16 cellular contexts compared by ENCODE assay signal in genomic region chr11:65223031-65223430, GRCh38. TPM values are rescaled to one million over a fixed set of nuclear protein-coding genes. Genes with fewer than 3 reads are reported as not detected.
DNase-seq lines count a peak whose midpoint lies in the region; ATAC-seq and TF ChIP-seq lines count a peak whose summit lies in the region.
"Had no signal": no experiment of that assay in that cellular context is flagged by ENCODE, and none has a peak within 500 bp of the region (broad histone marks: within the 10 kb centered on the region; RNA-seq: fewer than 3 reads in every experiment).

No MANE protein-coding gene starts in this region.

- H4K12ac ChIP-seq in trophoblast cell (ENCODE audit: low read depth, low read length): no peak overlapping the region

- H3K9ac ChIP-seq in trophoblast cell (ENCODE audit: low read length): no peak overlapping the region

- H3K27ac Mint-ChIP-seq in nephron progenitor cell: no peak overlapping the region
- H3K27ac Mint-ChIP-seq in activated CD4-positive, alpha-beta memory T cell treated with anti-CD3 and anti-CD28 coated beads, Interleukin-2, amount 10 ng/mL, durations not matched to agents 7 days and 5 days: no peak overlapping the region
- H3K27ac Mint-ChIP-seq: CD4-positive, CD25-positive, alpha-beta regulatory T cell had no signal

- no peak overlapping the region for H3K4ac ChIP-seq in trophoblast cell (ENCODE audit: low read depth, low read length)

- H3K4me3 ChIP-seq in lower lobe of right lung (no peak overlapping the region), trophoblast cell (ENCODE audit: low read depth, low read length) (no peak overlapping the region), heart right ventricle (no peak overlapping the region)
- H3K4me3 ChIP-seq: A549 had no signal

- POLR2A ChIA-PET in activated CD4-positive, alpha-beta memory T cell treated with anti-CD3 and anti-CD28 coated beads, Interleukin-2, amount 10 ng/mL, durations not matched to agents 7 days and 5 days (lab: Charles Lee): no interaction called here

- H3K27me3 ChIP-seq in lower lobe of right lung (ENCODE audit: low read depth): no peaks in the 10 kb centered on the region
- no peaks in the 10 kb centered on the region for H3K27me3 ChIP-seq in trophoblast cell (ENCODE audit: insufficient read depth, low read length)
- H3K27me3 ChIP-seq in heart right ventricle: peaks cover 0 to 5% (median 0%) of the 10 kb centered on the region in 7 donors

- H2BK5ac ChIP-seq in trophoblast cell (ENCODE audit: low read depth, low read length, poor library complexity): no peak overlapping the region

- CTCF ChIA-PET in activated CD4-positive, alpha-beta memory T cell treated with anti-CD3 and anti-CD28 coated beads, Interleukin-2, amount 10 ng/mL, durations not matched to agents 7 days and 5 days (lab: Charles Lee): interaction anchor here (1.2 to 1.7 kb wide), 2 partner anchors 92 to 109 kb away, joined by 3 to 6 read pairs; no protein-coding TSS in a partner anchor

- no CpG with 5 or more reads among the region's 8 CpGs for WGBS in trophoblast cell (ENCODE audit: extremely low coverage, insufficient coverage, insufficient read length)
- WGBS in heart right ventricle, 2 donors: 81 to 86% methylated on average over 8 of the region's 8 CpGs

- H3K9me3 ChIP-seq in lower lobe of right lung (no peaks in the 10 kb centered on the region), trophoblast cell (ENCODE audit: insufficient read depth, low read depth, low read length) (peaks cover 2% of the 10 kb centered on the region), heart right ventricle (no peaks in the 10 kb centered on the region)
- H3K9me3 ChIP-seq: A549 had no signal

- no peak overlapping the region for H3K14ac ChIP-seq in trophoblast cell (ENCODE audit: low read length)

- peaks cover 48% of the 10 kb centered on the region for H3K4me1 Mint-ChIP-seq in nephron progenitor cell
- H3K4me1 Mint-ChIP-seq in activated CD4-positive, alpha-beta memory T cell treated with anti-CD3 and anti-CD28 coated beads, Interleukin-2, amount 10 ng/mL, durations not matched to agents 7 days and 5 days: peaks cover 33% of the 10 kb centered on the region

- H2BK12ac ChIP-seq in trophoblast cell (ENCODE audit: low read length): no peak overlapping the region

- H3K79me2 ChIP-seq in trophoblast cell (ENCODE audit: control insufficient read depth, insufficient read depth, low read length, poor library complexity): peaks cover 2% of the 10 kb centered on the region

- no peaks in the 10 kb centered on the region for H3K36me3 ChIP-seq in lower lobe of right lung
- H3K36me3 ChIP-seq in trophoblast cell (ENCODE audit: control insufficient read depth in 1 of 2, insufficient read depth in 2 of 2, low read length in 2 of 2): peaks cover 0 to 3% of the 10 kb centered on the region in 2 experiments
- H3K36me3 ChIP-seq in heart right ventricle: no peaks in the 10 kb centered on the region

- ATAC-seq in lower lobe of right lung (peak; percentile 28 to 78), Right ventricle myocardium superior (ENCODE audit: poor library complexity) (no peak), heart right ventricle (no peak)
- ATAC-seq: A549 had no signal

- no peak overlapping the region for H4K8ac ChIP-seq in trophoblast cell (ENCODE audit: low read depth, low read length)

- H4K91ac ChIP-seq in trophoblast cell (ENCODE audit: low read depth, low read length): no peak overlapping the region

- H3K27ac ChIP-seq in lower lobe of right lung: no peak overlapping the region
- no peak overlapping the region for H3K27ac ChIP-seq in trophoblast cell (ENCODE audit: low read depth, low read length)
- no peak overlapping the region for H3K27ac ChIP-seq in heart right ventricle
- H3K27ac ChIP-seq: A549 had no signal

- no peak overlapping the region for H2BK120ac ChIP-seq in trophoblast cell (ENCODE audit: insufficient read depth, low read length, poor library complexity)

- H3K79me1 ChIP-seq in trophoblast cell (ENCODE audit: low read length): peaks cover 9% of the 10 kb centered on the region

- H3K4me2 ChIP-seq in trophoblast cell (ENCODE audit: low read length): no peak overlapping the region
- H3K4me2 ChIP-seq: A549 had no signal

- no peaks in the 10 kb centered on the region for H3K36me3 Mint-ChIP-seq in nephron progenitor cell (ENCODE audit: low read depth)
- H3K36me3 Mint-ChIP-seq in activated CD4-positive, alpha-beta memory T cell treated with anti-CD3 and anti-CD28 coated beads, Interleukin-2, amount 10 ng/mL, durations not matched to agents 7 days and 5 days (ENCODE audit: low read depth): no peaks in the 10 kb centered on the region

- DNase-seq in D341Med (ENCODE audit: low spot score) (peak; percentile 14), Kasumi-1 (lab: John Stamatoyannopoulos, UW) (peak; percentile 42 to 46), lower lobe of right lung (no peak), trophoblast cell (no peak), nephron progenitor cell (no peak), Right ventricle myocardium superior (no peak), heart right ventricle (no peak)
- no peak for DNase-seq in activated CD4-positive, alpha-beta memory T cell treated with anti-CD3 and anti-CD28 coated beads, Interleukin-2, amount 10 ng/mL, durations not matched to agents 7 days and 5 days
- DNase-seq: CD4-positive, CD25-positive, alpha-beta regulatory T cell; DMS 273 treated with DMSO at 0.1 percent for 48 hours; H7 had no signal

- peaks cover 31% of the 10 kb centered on the region for H3K27me3 Mint-ChIP-seq in nephron progenitor cell (ENCODE audit: low read depth, poor library complexity)
- peaks cover 28% of the 10 kb centered on the region for H3K27me3 Mint-ChIP-seq in activated CD4-positive, alpha-beta memory T cell treated with anti-CD3 and anti-CD28 coated beads, Interleukin-2, amount 10 ng/mL, durations not matched to agents 7 days and 5 days

- TF ChIP-seq CTCF in lower lobe of right lung (IDR thresholded peaks at IDR 0.05): no peak
- no peak for TF ChIP-seq CTCF in nephron progenitor cell (IDR thresholded peaks at IDR 0.05)
- no peak for TF ChIP-seq CTCF in heart right ventricle (IDR thresholded peaks at IDR 0.05)

- H3K18ac ChIP-seq in trophoblast cell (ENCODE audit: low read length): no peak overlapping the region

- H3K9me3 Mint-ChIP-seq in nephron progenitor cell: no peaks in the 10 kb centered on the region
- no peaks in the 10 kb centered on the region for H3K9me3 Mint-ChIP-seq in activated CD4-positive, alpha-beta memory T cell treated with anti-CD3 and anti-CD28 coated beads, Interleukin-2, amount 10 ng/mL, durations not matched to agents 7 days and 5 days
- H3K9me3 Mint-ChIP-seq: CD4-positive, CD25-positive, alpha-beta regulatory T cell; IgD-negative memory B cell had no signal

- H3K23ac ChIP-seq in trophoblast cell (ENCODE audit: low read length): no peak overlapping the region

- peak overlapping the region; percentile 53 for H2AK5ac ChIP-seq in trophoblast cell (ENCODE audit: low read length)

- intact Hi-C loops in lower lobe of right lung (cut with DNase I): no loop called here
- intact Hi-C loops in Right ventricle myocardium superior (cut with DNase I): no loop called here
- intact Hi-C loops in heart right ventricle (cut with DNase I): no loop called here

- H2AFZ ChIP-seq in trophoblast cell (ENCODE audit: insufficient read depth, low read length, poor library complexity): no peak overlapping the region

- no peak overlapping the region for H3K4me3 Mint-ChIP-seq in nephron progenitor cell
- H3K4me3 Mint-ChIP-seq in activated CD4-positive, alpha-beta memory T cell treated with anti-CD3 and anti-CD28 coated beads, Interleukin-2, amount 10 ng/mL, durations not matched to agents 7 days and 5 days: no peak overlapping the region

- peaks cover 24% of the 10 kb centered on the region for H3K4me1 ChIP-seq in lower lobe of right lung
- H3K4me1 ChIP-seq in trophoblast cell (ENCODE audit: control insufficient read depth in 1 of 2, insufficient read depth in 2 of 2, low read length in 2 of 2): peaks cover 17 to 18% of the 10 kb centered on the region in 2 experiments
- peaks cover 0 to 39% (median 6%) of the 10 kb centered on the region in 9 donors for H3K4me1 ChIP-seq in heart right ventricle

RNA-seq across cellular contexts. Expression of gene POLA2, which starts 38.7 kb away (rescaled TPM):
- total RNA-seq in lower lobe of right lung (8.7 TPM), Right ventricle myocardium superior (4.9 TPM), heart right ventricle (1 to 10 TPM; 2.3 to 7.3 (median 3.8) TPM)
- polyA plus RNA-seq in trophoblast cell (2013): 12.6 and 13.3 TPM in 2 replicates
- polyA plus RNA-seq in heart right ventricle: 1 to 10 TPM; 8.6 to 9.4 TPM
- total RNA-seq in activated CD4-positive, alpha-beta memory T cell treated with anti-CD3 and anti-CD28 coated beads, Interleukin-2, amount 10 ng/mL, durations not matched to agents 7 days and 5 days: 10 to 100 TPM; 42.0 to 51.1 TPM

RNA-seq across cellular contexts. Expression of gene CAPN1, which starts 41.3 kb away (rescaled TPM):
- total RNA-seq in lower lobe of right lung (176 TPM), Right ventricle myocardium superior (66.9 TPM), heart right ventricle (100 to 1,000 TPM in 1 of 10 donors, 10 to 100 TPM in 9; 61.6 to 110 (median 82.0) TPM)
- 183 and 194 TPM in 2 replicates for polyA plus RNA-seq in trophoblast cell (2013)
- polyA plus RNA-seq in heart right ventricle: 10 to 100 TPM; 85.0 to 89.3 TPM
- total RNA-seq in activated CD4-positive, alpha-beta memory T cell treated with anti-CD3 and anti-CD28 coated beads, Interleukin-2, amount 10 ng/mL, durations not matched to agents 7 days and 5 days: 100 to 1,000 TPM; 164 to 167 TPM

RNA-seq across cellular contexts. Expression of gene SPDYC, which starts 53.0 kb away (rescaled TPM):
- total RNA-seq in lower lobe of right lung (not detected), Right ventricle myocardium superior (not detected), heart right ventricle (not detected)
- 3.9 TPM in 2 replicates for polyA plus RNA-seq in trophoblast cell (2013)
- polyA plus RNA-seq in heart right ventricle: not detected
- not detected for total RNA-seq in activated CD4-positive, alpha-beta memory T cell treated with anti-CD3 and anti-CD28 coated beads, Interleukin-2, amount 10 ng/mL, durations not matched to agents 7 days and 5 days
- total RNA-seq: CD4-positive, CD25-positive, alpha-beta regulatory T cell; Daoy had no signal
- polyA plus RNA-seq: A549; AG04450; BJ; CD4-positive, CD25-positive, alpha-beta regulatory T cell; IgD-negative memory B cell had no signal

Comparison
In these comparisons a context has a peak if more than half of its experiments do, and no peak if none do; other contexts are left out.
1. DNase-seq: peak in D341Med (single experiment) and Kasumi-1 (2 of 2); none in lower lobe of right lung (single experiment), trophoblast cell (0 of 2), nephron progenitor cell (single experiment), Right ventricle myocardium superior (single experiment), heart right ventricle (0 of 2) and activated CD4-positive, alpha-beta memory T cell treated with anti-CD3 and anti-CD28 coated beads, Interleukin-2, amount 10 ng/mL, durations not matched to agents 7 days and 5 days (single experiment).
2. ATAC-seq: peak in lower lobe of right lung (2 of 2); none in Right ventricle myocardium superior (single experiment) and heart right ventricle (0 of 8).